9 cellular contexts compared by ENCODE assay signal in genomic region chr1:70997793-70998192, GRCh38. TPM values are rescaled to one million over a fixed set of nuclear protein-coding genes. Genes with fewer than 3 reads are reported as not detected.
"Had no signal": no experiment of that assay in that cellular context is flagged by ENCODE, and none has a peak within 500 bp of the region (broad histone marks: within the 10 kb centered on the region; RNA-seq: fewer than 3 reads in every experiment).

No MANE protein-coding gene starts in this region.

- FAIRE-seq: G401.6, GM12878, GM12891, GM12892, GM18507, GM19239 had no signal

- DNase-seq: GDM1, GF-D8 had no signal

- ATAC-seq: GM12878 had no signal

- H3K4me3 ChIP-seq: GM12878 had no signal

RNA-seq across cellular contexts. Expression of gene PTGER3, which starts 49.8 kb away (rescaled TPM):
- total RNA-seq: G401, GM12878 had no signal
